Comparison of ENCODE assay signal across 8 cellular contexts in genomic region chr22:29388759-29389090, GRCh38. TPM values are rescaled to one million over a fixed set of nuclear protein-coding genes. Genes with fewer than 3 reads are reported as not detected.
DNase-seq lines count a peak whose midpoint lies in the region; ATAC-seq lines count a peak whose summit lies in the region.

No MANE protein-coding gene starts in this region.

- peaks cover 14% of the 10 kb centered on the region; the same call in 1 of the 2 replicates for H3K36me3 ChIP-seq in HUES48 (ENCODE audit: control insufficient read depth, insufficient read depth, low read length)

- H3K36me3 Mint-ChIP-seq in natural killer cell treated with Interleukin-12 subunit alpha and Interleukin-12 subunit beta and Interleukin-15 and Interleukin-18, amount 100 ng/mL, for 72 hours = no peaks in the 10 kb centered on the region

- peak; percentile 12 for ATAC-seq in GM18517 (IDR thresholded peaks at IDR 0.05; ENCODE audit: unreplicated experiment)
- peak in 1 of 2 donors; percentile 4 for ATAC-seq in natural killer cell treated with Interleukin-12 subunit alpha and Interleukin-12 subunit beta and Interleukin-15 and Interleukin-18, amount 100 ng/mL, for 72 hours
- no peak for ATAC-seq in GM21381 (IDR thresholded peaks at IDR 0.05; ENCODE audit: unreplicated experiment)

- no peaks in the 10 kb centered on the region for H3K9me3 ChIP-seq in HUES48 (ENCODE audit: control insufficient read depth, insufficient read depth, low read length)

- H3K27ac ChIP-seq in HUES48 (ENCODE audit: low read depth, low read length) (no peak overlapping the region), cingulate gyrus (ENCODE audit: low read depth, low read length) (peak overlapping the region; percentile 89)

- peak overlapping the region; percentile 92 for H3K4me3 ChIP-seq in HUES48 (ENCODE audit: low read depth, low read length)

- H3K27me3 Mint-ChIP-seq in natural killer cell treated with Interleukin-12 subunit alpha and Interleukin-12 subunit beta and Interleukin-15 and Interleukin-18, amount 100 ng/mL, for 72 hours = no peaks in the 10 kb centered on the region

- peaks cover 4% of the 10 kb centered on the region; the same call in 1 of the 2 replicates for H3K4me1 ChIP-seq in HUES48 (ENCODE audit: control insufficient read depth, insufficient read depth, low read length)

- peak overlapping the region; percentile 79 to 88 for H3K27ac Mint-ChIP-seq in natural killer cell treated with Interleukin-12 subunit alpha and Interleukin-12 subunit beta and Interleukin-15 and Interleukin-18, amount 100 ng/mL, for 72 hours

- peak overlapping the region; percentile 88 for H3K4me3 Mint-ChIP-seq in natural killer cell treated with Interleukin-12 subunit alpha and Interleukin-12 subunit beta and Interleukin-15 and Interleukin-18, amount 100 ng/mL, for 72 hours

- no peaks in the 10 kb centered on the region for H3K9me3 Mint-ChIP-seq in natural killer cell treated with Interleukin-12 subunit alpha and Interleukin-12 subunit beta and Interleukin-15 and Interleukin-18, amount 100 ng/mL, for 72 hours

- DNase-seq in natural killer cell treated with Interleukin-12 subunit alpha and Interleukin-12 subunit beta and Interleukin-15 and Interleukin-18, amount 100 ng/mL, for 72 hours (ENCODE audit: low spot score) = no peak
- DNase-seq in mucosa of gallbladder (ENCODE audit: low spot score) (no peak), NCI-H2196 treated with DMSO at 0.1 percent for 48 hours (lab: John Stamatoyannopoulos, UW; ENCODE audit: unreplicated experiment) (no peak), T-helper 9 cell (no peak)

- no peaks in the 10 kb centered on the region for H3K27me3 ChIP-seq in HUES48 (ENCODE audit: control insufficient read depth, insufficient read depth, low read length)

- no peak overlapping the region for H3K9ac ChIP-seq in HUES48 (ENCODE audit: low read depth, low read length)

- peaks cover 21 to 31% of the 10 kb centered on the region in 2 donors for H3K4me1 Mint-ChIP-seq in natural killer cell treated with Interleukin-12 subunit alpha and Interleukin-12 subunit beta and Interleukin-15 and Interleukin-18, amount 100 ng/mL, for 72 hours (ENCODE audit: low read depth in 2 of 2)

RNA-seq across cellular contexts. Expression of gene AP1B1, which starts 0.4 kb away (rescaled TPM):
- 100 to 1,000 TPM in 1 of 2 donors, 10 to 100 TPM in 1; 95.7 to 106 TPM for total RNA-seq in natural killer cell treated with Interleukin-12 subunit alpha and Interleukin-12 subunit beta and Interleukin-15 and Interleukin-18, amount 100 ng/mL, for 72 hours
- total RNA-seq in mucosa of gallbladder = 88.6 TPM

RNA-seq across cellular contexts. Expression of gene RFPL1, which starts 49.7 kb away (rescaled TPM):
- not detected for total RNA-seq in natural killer cell treated with Interleukin-12 subunit alpha and Interleukin-12 subunit beta and Interleukin-15 and Interleukin-18, amount 100 ng/mL, for 72 hours
- not detected for total RNA-seq in mucosa of gallbladder
